ENCODE assay signal across 1 cellular context in the genomic region with DNA sequence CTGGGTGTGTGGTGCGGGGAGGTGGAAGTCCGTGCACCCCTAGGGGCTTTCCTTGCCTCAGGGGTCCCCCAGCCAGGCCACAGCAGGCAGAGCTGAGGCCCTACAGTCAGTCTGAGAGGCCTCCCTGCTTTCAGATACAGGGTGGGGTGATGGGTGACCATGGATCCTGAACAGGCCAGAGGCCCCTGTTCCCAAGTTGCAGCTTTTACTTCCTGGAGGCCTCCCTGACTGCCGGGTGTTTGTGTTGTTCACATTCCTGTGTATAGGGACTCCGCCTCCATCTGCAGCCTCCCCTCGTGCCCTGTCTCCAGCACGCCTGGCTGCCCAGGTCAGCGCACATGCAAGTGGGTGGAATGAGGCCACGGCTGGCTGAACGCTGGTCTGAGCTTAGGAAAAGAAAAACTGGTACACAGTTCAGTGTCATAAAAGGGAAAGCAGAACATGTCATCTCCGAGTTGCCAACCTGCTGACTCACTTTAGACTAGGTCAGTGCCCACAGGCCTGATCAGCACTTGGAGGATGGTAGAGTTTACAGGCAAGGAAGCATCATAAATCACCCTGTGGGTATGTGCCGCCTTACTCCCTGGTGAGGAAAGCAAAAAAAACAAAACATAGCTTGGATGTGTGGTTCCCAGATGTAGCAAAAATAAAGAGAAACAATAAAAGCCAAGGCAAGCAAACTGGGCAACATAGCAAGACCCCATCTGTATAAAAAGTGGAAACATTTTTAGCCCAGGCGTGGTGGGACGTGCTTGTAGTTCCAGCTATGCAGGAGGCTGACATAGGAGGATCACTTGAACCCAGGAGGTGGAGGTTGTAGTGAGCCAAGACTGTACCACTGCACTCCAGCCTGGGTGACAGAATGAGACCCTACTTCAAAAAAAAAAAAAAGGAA.
TF ChIP-seq lines count a peak whose summit lies in the region.

No MANE protein-coding gene starts in this region.

TF ChIP-seq in HepG2, 621 proteins besides CTCF, POLR2A, EP300 and RAD21 (continued from another document and continues in another):
- TF ChIP-seq, protein P1, sequence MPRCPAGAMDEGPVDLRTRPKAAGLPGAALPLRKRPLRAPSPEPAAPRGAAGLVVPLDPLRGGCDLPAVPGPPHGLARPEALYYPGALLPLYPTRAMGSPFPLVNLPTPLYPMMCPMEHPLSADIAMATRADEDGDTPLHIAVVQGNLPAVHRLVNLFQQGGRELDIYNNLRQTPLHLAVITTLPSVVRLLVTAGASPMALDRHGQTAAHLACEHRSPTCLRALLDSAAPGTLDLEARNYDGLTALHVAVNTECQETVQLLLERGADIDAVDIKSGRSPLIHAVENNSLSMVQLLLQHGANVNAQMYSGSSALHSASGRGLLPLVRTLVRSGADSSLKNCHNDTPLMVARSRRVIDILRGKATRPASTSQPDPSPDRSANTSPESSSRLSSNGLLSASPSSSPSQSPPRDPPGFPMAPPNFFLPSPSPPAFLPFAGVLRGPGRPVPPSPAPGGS (CRISPR knock-in tag; IDR thresholded peaks at IDR 0.05) = peak; percentile 25; the same call in 1 of the 2 replicates
- peak; percentile 78; the same call in 1 of the 2 replicates for TF ChIP-seq PPARG (CRISPR knock-in tag; conservative IDR thresholded peaks at IDR 0.05)
- TF ChIP-seq ZFAT (CRISPR knock-in tag; conservative IDR thresholded peaks at IDR 0.05) = no peak
- no peak for TF ChIP-seq ZNF879 (CRISPR knock-in tag; IDR thresholded peaks at IDR 0.05)
- TF ChIP-seq KDM5A (IDR thresholded peaks at IDR 0.05; ENCODE audit: borderline replicate concordance, low read length) = no peak
- peak; percentile 87 for TF ChIP-seq GATAD2A (CRISPR knock-in tag; IDR thresholded peaks at IDR 0.05)
- peak; percentile 19; the same call in 1 of the 2 replicates for TF ChIP-seq ZNF644 (CRISPR knock-in tag; IDR thresholded peaks at IDR 0.05; ENCODE audit: low read depth)
- no peak for TF ChIP-seq RORA (CRISPR knock-in tag; IDR thresholded peaks at IDR 0.05)
- TF ChIP-seq, protein P2, sequence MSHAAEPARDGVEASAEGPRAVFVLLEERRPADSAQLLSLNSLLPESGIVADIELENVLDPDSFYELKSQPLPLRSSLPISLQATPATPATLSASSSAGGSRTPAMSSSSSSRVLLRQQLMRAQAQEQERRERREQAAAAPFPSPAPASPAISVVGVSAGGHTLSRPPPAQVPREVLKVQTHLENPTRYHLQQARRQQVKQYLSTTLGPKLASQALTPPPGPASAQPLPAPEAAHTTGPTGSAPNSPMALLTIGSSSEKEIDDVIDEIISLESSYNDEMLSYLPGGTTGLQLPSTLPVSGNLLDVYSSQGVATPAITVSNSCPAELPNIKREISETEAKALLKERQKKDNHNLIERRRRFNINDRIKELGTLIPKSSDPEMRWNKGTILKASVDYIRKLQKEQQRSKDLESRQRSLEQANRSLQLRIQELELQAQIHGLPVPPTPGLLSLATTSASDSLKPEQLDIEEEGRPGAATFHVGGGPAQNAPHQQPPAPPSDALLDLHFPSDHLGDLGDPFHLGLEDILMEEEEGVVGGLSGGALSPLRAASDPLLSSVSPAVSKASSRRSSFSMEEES (CRISPR knock-in tag; IDR thresholded peaks at IDR 0.05) = peak; percentile 94
- TF ChIP-seq AHR (CRISPR knock-in tag; IDR thresholded peaks at IDR 0.05) = no peak
- TF ChIP-seq SP4 (CRISPR knock-in tag; IDR thresholded peaks at IDR 0.05) = no peak
- no peak for TF ChIP-seq POLR2AphosphoS5 (IDR thresholded peaks at IDR 0.05; ENCODE audit: low read depth, low read length)
- TF ChIP-seq MLLT10 (CRISPR knock-in tag; IDR thresholded peaks at IDR 0.05) = no peak
- TF ChIP-seq REXO4 (CRISPR knock-in tag; IDR thresholded peaks at IDR 0.05; ENCODE audit: borderline replicate concordance) = no peak
- no peak for TF ChIP-seq MED8 (CRISPR knock-in tag; IDR thresholded peaks at IDR 0.05; ENCODE audit: insufficient replicate concordance)
- peak; percentile 48 for TF ChIP-seq MIER2 (CRISPR knock-in tag; IDR thresholded peaks at IDR 0.05)
- no peak for TF ChIP-seq GABPA (IDR thresholded peaks at IDR 0.05; ENCODE audit: low read depth, low read length)
- peak; percentile 69 for TF ChIP-seq GABPA (CRISPR knock-in tag; IDR thresholded peaks at IDR 0.05; ENCODE audit: low read depth)
- no peak for TF ChIP-seq PLRG1 (conservative IDR thresholded peaks at IDR 0.05)
- peak; percentile 85 for TF ChIP-seq RNF2 (conservative IDR thresholded peaks at IDR 0.05; ENCODE audit: low read depth)
- TF ChIP-seq RBM22 (optimal IDR thresholded peaks at IDR 0.05; ENCODE audit: low read length) = no peak
- TF ChIP-seq, protein P3, sequence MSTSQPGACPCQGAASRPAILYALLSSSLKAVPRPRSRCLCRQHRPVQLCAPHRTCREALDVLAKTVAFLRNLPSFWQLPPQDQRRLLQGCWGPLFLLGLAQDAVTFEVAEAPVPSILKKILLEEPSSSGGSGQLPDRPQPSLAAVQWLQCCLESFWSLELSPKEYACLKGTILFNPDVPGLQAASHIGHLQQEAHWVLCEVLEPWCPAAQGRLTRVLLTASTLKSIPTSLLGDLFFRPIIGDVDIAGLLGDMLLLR (CRISPR knock-in tag; IDR thresholded peaks at IDR 0.05) = no peak; the same call in 1 of the 2 replicates
- peak; percentile 92 for TF ChIP-seq BHLHE40 (IDR thresholded peaks at IDR 0.05; ENCODE audit: low read length)
- TF ChIP-seq, protein P4, sequence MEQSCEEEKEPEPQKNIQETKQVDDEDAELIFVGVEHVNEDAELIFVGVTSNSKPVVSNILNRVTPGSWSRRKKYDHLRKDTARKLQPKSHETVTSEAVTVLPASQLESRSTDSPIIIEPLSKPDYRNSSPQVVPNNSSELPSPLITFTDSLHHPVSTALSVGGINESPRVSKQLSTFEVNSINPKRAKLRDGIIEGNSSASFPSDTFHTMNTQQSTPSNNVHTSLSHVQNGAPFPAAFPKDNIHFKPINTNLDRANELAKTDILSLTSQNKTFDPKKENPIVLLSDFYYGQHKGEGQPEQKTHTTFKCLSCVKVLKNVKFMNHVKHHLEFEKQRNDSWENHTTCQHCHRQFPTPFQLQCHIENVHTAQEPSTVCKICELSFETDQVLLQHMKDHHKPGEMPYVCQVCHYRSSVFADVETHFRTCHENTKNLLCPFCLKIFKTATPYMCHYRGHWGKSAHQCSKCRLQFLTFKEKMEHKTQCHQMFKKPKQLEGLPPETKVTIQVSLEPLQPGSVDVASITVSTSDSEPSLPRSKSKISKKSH (CRISPR knock-in tag; IDR thresholded peaks at IDR 0.05; ENCODE audit: borderline replicate concordance) = no peak; the same call in 1 of the 2 replicates
- TF ChIP-seq, protein P5, sequence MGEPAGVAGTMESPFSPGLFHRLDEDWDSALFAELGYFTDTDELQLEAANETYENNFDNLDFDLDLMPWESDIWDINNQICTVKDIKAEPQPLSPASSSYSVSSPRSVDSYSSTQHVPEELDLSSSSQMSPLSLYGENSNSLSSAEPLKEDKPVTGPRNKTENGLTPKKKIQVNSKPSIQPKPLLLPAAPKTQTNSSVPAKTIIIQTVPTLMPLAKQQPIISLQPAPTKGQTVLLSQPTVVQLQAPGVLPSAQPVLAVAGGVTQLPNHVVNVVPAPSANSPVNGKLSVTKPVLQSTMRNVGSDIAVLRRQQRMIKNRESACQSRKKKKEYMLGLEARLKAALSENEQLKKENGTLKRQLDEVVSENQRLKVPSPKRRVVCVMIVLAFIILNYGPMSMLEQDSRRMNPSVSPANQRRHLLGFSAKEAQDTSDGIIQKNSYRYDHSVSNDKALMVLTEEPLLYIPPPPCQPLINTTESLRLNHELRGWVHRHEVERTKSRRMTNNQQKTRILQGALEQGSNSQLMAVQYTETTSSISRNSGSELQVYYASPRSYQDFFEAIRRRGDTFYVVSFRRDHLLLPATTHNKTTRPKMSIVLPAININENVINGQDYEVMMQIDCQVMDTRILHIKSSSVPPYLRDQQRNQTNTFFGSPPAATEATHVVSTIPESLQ (CRISPR knock-in tag; conservative IDR thresholded peaks at IDR 0.05) = no peak
- 0 out of 2 replicates have a peak, but pooled peaks have one; percentile 50 for TF ChIP-seq ZSCAN5A (CRISPR knock-in tag; IDR thresholded peaks at IDR 0.05; ENCODE audit: borderline replicate concordance)
- no peak for TF ChIP-seq ZNF329 (CRISPR knock-in tag; IDR thresholded peaks at IDR 0.05; ENCODE audit: low read depth)
- TF ChIP-seq PRPF4 (IDR thresholded peaks at IDR 0.05; ENCODE audit: low read depth, low read length, poor library complexity, severe bottlenecking) = no peak
- TF ChIP-seq HNRNPH1 (optimal IDR thresholded peaks at IDR 0.05; ENCODE audit: low read depth, low read length) = no peak
- TF ChIP-seq FOXO1 (CRISPR knock-in tag; IDR thresholded peaks at IDR 0.05) = peak; percentile 88
- TF ChIP-seq ZNF572 (CRISPR knock-in tag; IDR thresholded peaks at IDR 0.05) = no peak; the same call in 1 of the 2 replicates
- TF ChIP-seq, protein P6, sequence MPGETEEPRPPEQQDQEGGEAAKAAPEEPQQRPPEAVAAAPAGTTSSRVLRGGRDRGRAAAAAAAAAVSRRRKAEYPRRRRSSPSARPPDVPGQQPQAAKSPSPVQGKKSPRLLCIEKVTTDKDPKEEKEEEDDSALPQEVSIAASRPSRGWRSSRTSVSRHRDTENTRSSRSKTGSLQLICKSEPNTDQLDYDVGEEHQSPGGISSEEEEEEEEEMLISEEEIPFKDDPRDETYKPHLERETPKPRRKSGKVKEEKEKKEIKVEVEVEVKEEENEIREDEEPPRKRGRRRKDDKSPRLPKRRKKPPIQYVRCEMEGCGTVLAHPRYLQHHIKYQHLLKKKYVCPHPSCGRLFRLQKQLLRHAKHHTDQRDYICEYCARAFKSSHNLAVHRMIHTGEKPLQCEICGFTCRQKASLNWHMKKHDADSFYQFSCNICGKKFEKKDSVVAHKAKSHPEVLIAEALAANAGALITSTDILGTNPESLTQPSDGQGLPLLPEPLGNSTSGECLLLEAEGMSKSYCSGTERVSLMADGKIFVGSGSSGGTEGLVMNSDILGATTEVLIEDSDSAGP (CRISPR knock-in tag; IDR thresholded peaks at IDR 0.05; ENCODE audit: borderline replicate concordance) = peak; percentile 88
- no peak for TF ChIP-seq NONO (IDR thresholded peaks at IDR 0.05)
- TF ChIP-seq NONO (CRISPR knock-in tag; conservative IDR thresholded peaks at IDR 0.05) = 0 out of 2 replicates have a peak, but pooled peaks have one; percentile 50
- TF ChIP-seq KAT2B (IDR thresholded peaks at IDR 0.05; ENCODE audit: borderline replicate concordance, low read depth, low read length) = no peak
- TF ChIP-seq TRIM22 (IDR thresholded peaks at IDR 0.05) = no peak
- TF ChIP-seq, protein P7, sequence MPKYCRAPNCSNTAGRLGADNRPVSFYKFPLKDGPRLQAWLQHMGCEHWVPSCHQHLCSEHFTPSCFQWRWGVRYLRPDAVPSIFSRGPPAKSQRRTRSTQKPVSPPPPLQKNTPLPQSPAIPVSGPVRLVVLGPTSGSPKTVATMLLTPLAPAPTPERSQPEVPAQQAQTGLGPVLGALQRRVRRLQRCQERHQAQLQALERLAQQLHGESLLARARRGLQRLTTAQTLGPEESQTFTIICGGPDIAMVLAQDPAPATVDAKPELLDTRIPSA (CRISPR knock-in tag; IDR thresholded peaks at IDR 0.05; ENCODE audit: borderline replicate concordance) = no peak
- TF ChIP-seq IRX3 (CRISPR knock-in tag; IDR thresholded peaks at IDR 0.05; ENCODE audit: borderline replicate concordance, low read depth) = no peak
- TF ChIP-seq ZBTB8A (CRISPR knock-in tag; IDR thresholded peaks at IDR 0.05; ENCODE audit: borderline replicate concordance, low read depth) = no peak
- TF ChIP-seq ZNF792 (CRISPR knock-in tag; IDR thresholded peaks at IDR 0.05) = peak; percentile 96
- TF ChIP-seq ZBTB42 (CRISPR knock-in tag; IDR thresholded peaks at IDR 0.05) = no peak
- no peak for TF ChIP-seq SYNCRIP (IDR thresholded peaks at IDR 0.05; ENCODE audit: insufficient read depth, low read depth, low read length)
- peak; percentile 71 for TF ChIP-seq ZNF276 (CRISPR knock-in tag; IDR thresholded peaks at IDR 0.05; ENCODE audit: low read depth)
- TF ChIP-seq, protein P8, sequence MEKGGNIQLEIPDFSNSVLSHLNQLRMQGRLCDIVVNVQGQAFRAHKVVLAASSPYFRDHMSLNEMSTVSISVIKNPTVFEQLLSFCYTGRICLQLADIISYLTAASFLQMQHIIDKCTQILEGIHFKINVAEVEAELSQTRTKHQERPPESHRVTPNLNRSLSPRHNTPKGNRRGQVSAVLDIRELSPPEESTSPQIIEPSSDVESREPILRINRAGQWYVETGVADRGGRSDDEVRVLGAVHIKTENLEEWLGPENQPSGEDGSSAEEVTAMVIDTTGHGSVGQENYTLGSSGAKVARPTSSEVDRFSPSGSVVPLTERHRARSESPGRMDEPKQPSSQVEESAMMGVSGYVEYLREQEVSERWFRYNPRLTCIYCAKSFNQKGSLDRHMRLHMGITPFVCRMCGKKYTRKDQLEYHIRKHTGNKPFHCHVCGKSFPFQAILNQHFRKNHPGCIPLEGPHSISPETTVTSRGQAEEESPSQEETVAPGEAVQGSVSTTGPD (CRISPR knock-in tag; IDR thresholded peaks at IDR 0.05) = no peak
